ENCODE assay signal across 1 cellular context in the genomic region with DNA sequence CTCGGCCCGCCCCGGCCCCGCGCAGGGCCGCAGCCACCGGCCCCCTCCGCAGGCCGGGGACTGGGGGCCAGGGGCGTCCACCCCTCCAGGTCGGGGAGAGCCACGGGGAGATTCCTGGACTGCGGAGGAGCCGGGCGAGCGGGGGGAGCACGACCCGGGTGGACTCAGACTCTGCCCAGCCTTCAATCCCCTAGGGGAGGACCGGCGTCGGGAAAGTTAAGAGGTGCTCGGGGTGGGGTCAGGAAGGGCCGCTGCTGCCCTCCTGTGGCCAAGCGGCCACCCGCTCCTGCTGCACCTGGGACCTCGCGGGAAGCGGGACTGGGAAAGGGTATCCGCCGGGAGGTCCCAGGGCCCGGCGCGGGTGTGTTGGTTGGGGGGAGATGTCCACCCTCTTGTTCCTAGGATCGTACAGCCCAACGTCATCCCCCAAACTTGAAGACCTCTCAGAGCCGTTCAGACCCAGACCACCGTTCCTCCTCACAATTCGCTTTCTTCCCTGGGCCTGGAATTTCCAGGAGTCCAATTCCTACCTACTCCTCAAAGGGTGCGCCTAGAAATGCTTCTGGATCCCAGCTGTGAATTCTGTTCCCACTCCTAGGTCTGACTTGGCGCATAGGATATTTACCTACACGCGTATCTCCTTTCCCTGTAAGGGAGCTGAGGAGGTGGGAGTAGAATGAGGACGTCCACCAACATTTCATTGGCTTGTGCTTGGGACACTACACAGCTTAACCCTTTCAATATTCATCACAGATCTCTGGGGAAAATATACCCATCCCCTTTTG.
TF ChIP-seq lines count a peak whose summit lies in the region.

No MANE protein-coding gene starts in this region.

TF ChIP-seq in K562, 482 proteins besides CTCF, POLR2A, EP300 and RAD21 (continued from another document):
- TF ChIP-seq, protein P1, sequence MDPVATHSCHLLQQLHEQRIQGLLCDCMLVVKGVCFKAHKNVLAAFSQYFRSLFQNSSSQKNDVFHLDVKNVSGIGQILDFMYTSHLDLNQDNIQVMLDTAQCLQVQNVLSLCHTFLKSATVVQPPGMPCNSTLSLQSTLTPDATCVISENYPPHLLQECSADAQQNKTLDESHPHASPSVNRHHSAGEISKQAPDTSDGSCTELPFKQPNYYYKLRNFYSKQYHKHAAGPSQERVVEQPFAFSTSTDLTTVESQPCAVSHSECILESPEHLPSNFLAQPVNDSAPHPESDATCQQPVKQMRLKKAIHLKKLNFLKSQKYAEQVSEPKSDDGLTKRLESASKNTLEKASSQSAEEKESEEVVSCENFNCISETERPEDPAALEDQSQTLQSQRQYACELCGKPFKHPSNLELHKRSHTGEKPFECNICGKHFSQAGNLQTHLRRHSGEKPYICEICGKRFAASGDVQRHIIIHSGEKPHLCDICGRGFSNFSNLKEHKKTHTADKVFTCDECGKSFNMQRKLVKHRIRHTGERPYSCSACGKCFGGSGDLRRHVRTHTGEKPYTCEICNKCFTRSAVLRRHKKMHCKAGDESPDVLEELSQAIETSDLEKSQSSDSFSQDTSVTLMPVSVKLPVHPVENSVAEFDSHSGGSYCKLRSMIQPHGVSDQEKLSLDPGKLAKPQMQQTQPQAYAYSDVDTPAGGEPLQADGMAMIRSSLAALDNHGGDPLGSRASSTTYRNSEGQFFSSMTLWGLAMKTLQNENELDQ (CRISPR knock-in tag; IDR thresholded peaks at IDR 0.05; ENCODE audit: borderline replicate concordance) = no peak
- TF ChIP-seq SP2 (IDR thresholded peaks at IDR 0.05; ENCODE audit: extremely low read depth, low read depth, low read length, poor library complexity, severe bottlenecking) (no peak), DACH1 (IDR thresholded peaks at IDR 0.05; ENCODE audit: partially characterized antibody) (no peak), ELF1 (tag; IDR thresholded peaks at IDR 0.05) (no peak), SMAD3 (CRISPR knock-in tag; conservative IDR thresholded peaks at IDR 0.05) (no peak), IFI16 (CRISPR knock-in tag; IDR thresholded peaks at IDR 0.05) (no peak), BRD9 (IDR thresholded peaks at IDR 0.05; ENCODE audit: low read depth, partially characterized antibody) (peak; percentile 87), MBD2 (IDR thresholded peaks at IDR 0.05; ENCODE audit: borderline replicate concordance, low read depth) (no peak), ZKSCAN1 (IDR thresholded peaks at IDR 0.05; ENCODE audit: low read depth, low read length) (no peak), ZC3H8 (IDR thresholded peaks at IDR 0.05) (no peak), ZNF586 (CRISPR knock-in tag; conservative IDR thresholded peaks at IDR 0.05) (no peak), RBM15 (IDR thresholded peaks at IDR 0.05; ENCODE audit: insufficient read depth, low read length) (no peak), NFATC3 (IDR thresholded peaks at IDR 0.05) (no peak), RNF2 (IDR thresholded peaks at IDR 0.05) (no peak), ARNT (IDR thresholded peaks at IDR 0.05) (no peak), RUNX1 (IDR thresholded peaks at IDR 0.05; ENCODE audit: low read depth) (0 out of 2 replicates have a peak, but pooled peaks have one; percentile 47), XRCC5 (IDR thresholded peaks at IDR 0.05; ENCODE audit: low read depth, low read length) (peak; percentile 77; the same call in 1 of the 2 replicates), TEAD1 (CRISPR knock-in tag; IDR thresholded peaks at IDR 0.05) (0 out of 4 replicates have a peak, but pooled peaks of 1 of the 2 experiments have one; percentile 73), ZFP30 (CRISPR knock-in tag; IDR thresholded peaks at IDR 0.05; ENCODE audit: borderline replicate concordance) (no peak), CSDE1 (IDR thresholded peaks at IDR 0.05) (no peak), ILF3 (IDR thresholded peaks at IDR 0.05; ENCODE audit: borderline replicate concordance) (no peak; the same call in 1 of the 2 replicates), TOE1 (IDR thresholded peaks at IDR 0.05; ENCODE audit: borderline replicate concordance) (peak; percentile 72; the same call in 1 of the 2 replicates), TOE1 (CRISPR knock-in tag; IDR thresholded peaks at IDR 0.05; ENCODE audit: borderline replicate concordance, low read depth) (no peak), SMAD2 (IDR thresholded peaks at IDR 0.05; ENCODE audit: low read depth, low read length) (no peak), KHSRP (IDR thresholded peaks at IDR 0.05) (no peak), RB1 (IDR thresholded peaks at IDR 0.05; ENCODE audit: low read depth) (peak; percentile 93)
- TF ChIP-seq, protein P2, sequence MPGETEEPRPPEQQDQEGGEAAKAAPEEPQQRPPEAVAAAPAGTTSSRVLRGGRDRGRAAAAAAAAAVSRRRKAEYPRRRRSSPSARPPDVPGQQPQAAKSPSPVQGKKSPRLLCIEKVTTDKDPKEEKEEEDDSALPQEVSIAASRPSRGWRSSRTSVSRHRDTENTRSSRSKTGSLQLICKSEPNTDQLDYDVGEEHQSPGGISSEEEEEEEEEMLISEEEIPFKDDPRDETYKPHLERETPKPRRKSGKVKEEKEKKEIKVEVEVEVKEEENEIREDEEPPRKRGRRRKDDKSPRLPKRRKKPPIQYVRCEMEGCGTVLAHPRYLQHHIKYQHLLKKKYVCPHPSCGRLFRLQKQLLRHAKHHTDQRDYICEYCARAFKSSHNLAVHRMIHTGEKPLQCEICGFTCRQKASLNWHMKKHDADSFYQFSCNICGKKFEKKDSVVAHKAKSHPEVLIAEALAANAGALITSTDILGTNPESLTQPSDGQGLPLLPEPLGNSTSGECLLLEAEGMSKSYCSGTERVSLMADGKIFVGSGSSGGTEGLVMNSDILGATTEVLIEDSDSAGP (CRISPR knock-in tag; IDR thresholded peaks at IDR 0.05) = no peak
- TF ChIP-seq, protein P3, sequence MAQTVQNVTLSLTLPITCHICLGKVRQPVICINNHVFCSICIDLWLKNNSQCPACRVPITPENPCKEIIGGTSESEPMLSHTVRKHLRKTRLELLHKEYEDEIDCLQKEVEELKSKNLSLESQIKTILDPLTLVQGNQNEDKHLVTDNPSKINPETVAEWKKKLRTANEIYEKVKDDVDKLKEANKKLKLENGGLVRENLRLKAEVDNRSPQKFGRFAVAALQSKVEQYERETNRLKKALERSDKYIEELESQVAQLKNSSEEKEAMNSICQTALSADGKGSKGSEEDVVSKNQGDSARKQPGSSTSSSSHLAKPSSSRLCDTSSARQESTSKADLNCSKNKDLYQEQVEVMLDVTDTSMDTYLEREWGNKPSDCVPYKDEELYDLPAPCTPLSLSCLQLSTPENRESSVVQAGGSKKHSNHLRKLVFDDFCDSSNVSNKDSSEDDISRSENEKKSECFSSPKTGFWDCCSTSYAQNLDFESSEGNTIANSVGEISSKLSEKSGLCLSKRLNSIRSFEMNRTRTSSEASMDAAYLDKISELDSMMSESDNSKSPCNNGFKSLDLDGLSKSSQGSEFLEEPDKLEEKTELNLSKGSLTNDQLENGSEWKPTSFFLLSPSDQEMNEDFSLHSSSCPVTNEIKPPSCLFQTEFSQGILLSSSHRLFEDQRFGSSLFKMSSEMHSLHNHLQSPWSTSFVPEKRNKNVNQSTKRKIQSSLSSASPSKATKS (CRISPR knock-in tag; IDR thresholded peaks at IDR 0.05) = no peak; the same call in 1 of the 2 replicates
- TF ChIP-seq, protein P4, sequence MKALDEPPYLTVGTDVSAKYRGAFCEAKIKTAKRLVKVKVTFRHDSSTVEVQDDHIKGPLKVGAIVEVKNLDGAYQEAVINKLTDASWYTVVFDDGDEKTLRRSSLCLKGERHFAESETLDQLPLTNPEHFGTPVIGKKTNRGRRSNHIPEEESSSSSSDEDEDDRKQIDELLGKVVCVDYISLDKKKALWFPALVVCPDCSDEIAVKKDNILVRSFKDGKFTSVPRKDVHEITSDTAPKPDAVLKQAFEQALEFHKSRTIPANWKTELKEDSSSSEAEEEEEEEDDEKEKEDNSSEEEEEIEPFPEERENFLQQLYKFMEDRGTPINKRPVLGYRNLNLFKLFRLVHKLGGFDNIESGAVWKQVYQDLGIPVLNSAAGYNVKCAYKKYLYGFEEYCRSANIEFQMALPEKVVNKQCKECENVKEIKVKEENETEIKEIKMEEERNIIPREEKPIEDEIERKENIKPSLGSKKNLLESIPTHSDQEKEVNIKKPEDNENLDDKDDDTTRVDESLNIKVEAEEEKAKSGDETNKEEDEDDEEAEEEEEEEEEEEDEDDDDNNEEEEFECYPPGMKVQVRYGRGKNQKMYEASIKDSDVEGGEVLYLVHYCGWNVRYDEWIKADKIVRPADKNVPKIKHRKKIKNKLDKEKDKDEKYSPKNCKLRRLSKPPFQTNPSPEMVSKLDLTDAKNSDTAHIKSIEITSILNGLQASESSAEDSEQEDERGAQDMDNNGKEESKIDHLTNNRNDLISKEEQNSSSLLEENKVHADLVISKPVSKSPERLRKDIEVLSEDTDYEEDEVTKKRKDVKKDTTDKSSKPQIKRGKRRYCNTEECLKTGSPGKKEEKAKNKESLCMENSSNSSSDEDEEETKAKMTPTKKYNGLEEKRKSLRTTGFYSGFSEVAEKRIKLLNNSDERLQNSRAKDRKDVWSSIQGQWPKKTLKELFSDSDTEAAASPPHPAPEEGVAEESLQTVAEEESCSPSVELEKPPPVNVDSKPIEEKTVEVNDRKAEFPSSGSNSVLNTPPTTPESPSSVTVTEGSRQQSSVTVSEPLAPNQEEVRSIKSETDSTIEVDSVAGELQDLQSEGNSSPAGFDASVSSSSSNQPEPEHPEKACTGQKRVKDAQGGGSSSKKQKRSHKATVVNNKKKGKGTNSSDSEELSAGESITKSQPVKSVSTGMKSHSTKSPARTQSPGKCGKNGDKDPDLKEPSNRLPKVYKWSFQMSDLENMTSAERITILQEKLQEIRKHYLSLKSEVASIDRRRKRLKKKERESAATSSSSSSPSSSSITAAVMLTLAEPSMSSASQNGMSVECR (CRISPR knock-in tag; IDR thresholded peaks at IDR 0.05) = peak; percentile 88; the same call in 1 of the 2 replicates
- TF ChIP-seq, protein P5, sequence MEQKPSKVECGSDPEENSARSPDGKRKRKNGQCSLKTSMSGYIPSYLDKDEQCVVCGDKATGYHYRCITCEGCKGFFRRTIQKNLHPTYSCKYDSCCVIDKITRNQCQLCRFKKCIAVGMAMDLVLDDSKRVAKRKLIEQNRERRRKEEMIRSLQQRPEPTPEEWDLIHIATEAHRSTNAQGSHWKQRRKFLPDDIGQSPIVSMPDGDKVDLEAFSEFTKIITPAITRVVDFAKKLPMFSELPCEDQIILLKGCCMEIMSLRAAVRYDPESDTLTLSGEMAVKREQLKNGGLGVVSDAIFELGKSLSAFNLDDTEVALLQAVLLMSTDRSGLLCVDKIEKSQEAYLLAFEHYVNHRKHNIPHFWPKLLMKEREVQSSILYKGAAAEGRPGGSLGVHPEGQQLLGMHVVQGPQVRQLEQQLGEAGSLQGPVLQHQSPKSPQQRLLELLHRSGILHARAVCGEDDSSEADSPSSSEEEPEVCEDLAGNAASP (IDR thresholded peaks at IDR 0.05) = no peak
